In genomic region chr6:158773581-158774449, GRCh38 we compare ENCODE assay signal across 10 cellular contexts. TPM values are rescaled to one million over a fixed set of nuclear protein-coding genes. Genes with fewer than 3 reads are reported as not detected.
DNase-seq lines count a peak whose midpoint lies in the region; ATAC-seq lines count a peak whose summit lies in the region.
"Had no signal": no experiment of that assay in that cellular context is flagged by ENCODE, and none has a peak within 500 bp of the region (broad histone marks: within the 10 kb centered on the region; RNA-seq: fewer than 3 reads in every experiment).

No MANE protein-coding gene starts in this region.

- no peaks in the 10 kb centered on the region for H3K27me3 Mint-ChIP-seq in T-helper 17 cell

- peak overlapping the region; percentile 97 for H3K27ac Mint-ChIP-seq in T-helper 17 cell

- peaks cover 2% of the 10 kb centered on the region for H3K79me2 ChIP-seq in trophoblast cell (ENCODE audit: control insufficient read depth, insufficient read depth, low read length, poor library complexity)

- no peak for ATAC-seq in T-helper 17 cell

- H3K23ac ChIP-seq in trophoblast cell (ENCODE audit: low read length): no peak overlapping the region

- H4K8ac ChIP-seq in trophoblast cell (ENCODE audit: low read depth, low read length): no peak overlapping the region

- no peak overlapping the region for H3K9ac ChIP-seq in trophoblast cell (ENCODE audit: low read length)

- peak overlapping the region; percentile 66 for H3K4me3 Mint-ChIP-seq in T-helper 17 cell

- H3K4me3 ChIP-seq in esophagus (ENCODE audit: low read depth in 1 of 2, low read length in 2 of 2) (no peak overlapping the region), trophoblast cell (ENCODE audit: low read depth, low read length) (no peak overlapping the region)

- DNase-seq in NCI-H82 (lab: John Stamatoyannopoulos, UW): peak; percentile 40
- DNase-seq in NCI-H82 treated with DMSO at 0.1 percent for 48 hours (lab: John Stamatoyannopoulos, UW; ENCODE audit: unreplicated experiment): no peak
- DNase-seq in T-helper 17 cell: no peak
- DNase-seq in trophoblast cell: no peak
- no peak for DNase-seq in NOMO-1 treated with DMSO at 0.1 percent for 48 hours (lab: John Stamatoyannopoulos, UW; ENCODE audit: unreplicated experiment)
- DNase-seq in activated CD4-positive, CD25-positive, alpha-beta regulatory T cell (lab: John Stamatoyannopoulos, UW): no peak
- no peak for DNase-seq in SIG-M5 treated with dmso at 0.1 percent for 504 hours (lab: John Stamatoyannopoulos, UW; ENCODE audit: unreplicated experiment)
- DNase-seq: stimulated activated naive CD4-positive, alpha-beta T cell treated with Interleukin-2 at 50 U/mL for 16 hours had no signal

- H2AK5ac ChIP-seq in trophoblast cell (ENCODE audit: low read length): no peak overlapping the region

- H2AFZ ChIP-seq in trophoblast cell (ENCODE audit: insufficient read depth, low read length, poor library complexity): no peak overlapping the region

- no peaks in the 10 kb centered on the region for H3K9me3 ChIP-seq in T-helper 17 cell (ENCODE audit: control insufficient read depth, low read length, poor library complexity, severe bottlenecking)
- H3K9me3 ChIP-seq in esophagus (ENCODE audit: control insufficient read depth in 2 of 2, insufficient read depth in 1 of 2, low read depth in 1 of 2, low read length in 1 of 2): no peaks in the 10 kb centered on the region
- no peaks in the 10 kb centered on the region for H3K9me3 ChIP-seq in trophoblast cell (ENCODE audit: insufficient read depth, low read depth, low read length)

- H4K12ac ChIP-seq in trophoblast cell (ENCODE audit: low read depth, low read length): no peak overlapping the region

- H3K36me3 ChIP-seq in esophagus (ENCODE audit: control insufficient read depth in 2 of 2, insufficient read depth in 2 of 2, low read length in 1 of 2) (peaks cover 39 to 67% of the 10 kb centered on the region in 2 donors), trophoblast cell (ENCODE audit: control insufficient read depth in 1 of 2, insufficient read depth in 2 of 2, low read length in 2 of 2) (peaks cover 75 to 90% of the 10 kb centered on the region in 2 experiments)

- no peaks in the 10 kb centered on the region for H3K27me3 ChIP-seq in esophagus (ENCODE audit: control insufficient read depth in 1 of 2, insufficient read depth in 2 of 2, low read length in 2 of 2)
- no peaks in the 10 kb centered on the region for H3K27me3 ChIP-seq in trophoblast cell (ENCODE audit: insufficient read depth, low read length)

- no peak overlapping the region for H2BK12ac ChIP-seq in trophoblast cell (ENCODE audit: low read length)

- peaks cover 32% of the 10 kb centered on the region for H3K36me3 Mint-ChIP-seq in T-helper 17 cell (ENCODE audit: low read depth)

- H3K4ac ChIP-seq in trophoblast cell (ENCODE audit: low read depth, low read length): no peak overlapping the region

- no peaks in the 10 kb centered on the region for H3K79me1 ChIP-seq in trophoblast cell (ENCODE audit: low read length)

- H3K4me1 ChIP-seq in esophagus (ENCODE audit: control insufficient read depth in 2 of 2, insufficient read depth in 2 of 2, low read length in 1 of 2): peaks cover 6 to 18% of the 10 kb centered on the region in 2 donors
- peaks cover 0 to 5% of the 10 kb centered on the region in 2 experiments for H3K4me1 ChIP-seq in trophoblast cell (ENCODE audit: control insufficient read depth in 1 of 2, insufficient read depth in 2 of 2, low read length in 2 of 2)

- no peak overlapping the region for H2BK5ac ChIP-seq in trophoblast cell (ENCODE audit: low read depth, low read length, poor library complexity)

- H3K18ac ChIP-seq in trophoblast cell (ENCODE audit: low read length): peak overlapping the region; percentile 48

- no peak overlapping the region for H3K4me2 ChIP-seq in trophoblast cell (ENCODE audit: low read length)

- no peak overlapping the region for H2BK120ac ChIP-seq in trophoblast cell (ENCODE audit: insufficient read depth, low read length, poor library complexity)

- H3K4me1 Mint-ChIP-seq in T-helper 17 cell: peaks cover 59% of the 10 kb centered on the region

- WGBS in esophagus, 2 donors: 78 to 80% methylated on average over 21 of the region's 21 CpGs
- no CpG with 5 or more reads among the region's 21 CpGs for WGBS in trophoblast cell (ENCODE audit: extremely low coverage, insufficient coverage, insufficient read length)

- peak overlapping the region; percentile 85 to 96 for H3K27ac ChIP-seq in esophagus (ENCODE audit: low read depth in 2 of 2, low read length in 1 of 2)
- no peak overlapping the region for H3K27ac ChIP-seq in trophoblast cell (ENCODE audit: low read depth, low read length)
- H3K27ac ChIP-seq: 22Rv1 had no signal

- no peak overlapping the region for H3K14ac ChIP-seq in trophoblast cell (ENCODE audit: low read length)

- H4K91ac ChIP-seq in trophoblast cell (ENCODE audit: low read depth, low read length): no peak overlapping the region

RNA-seq across cellular contexts. Expression of gene EZR, which starts 45.4 kb away (rescaled TPM):
- total RNA-seq in T-helper 17 cell: 100 to 1,000 TPM; 341 to 361 TPM
- polyA plus RNA-seq in esophagus: 100 to 1,000 TPM; 211 to 257 TPM
- polyA plus RNA-seq in trophoblast cell (2013): 490 and 492 TPM in 2 replicates
